ENCODE assay signal across 30 cellular contexts in genomic region chr16:65224994-65225393, GRCh38.
"Had no signal": no experiment of that assay in that cellular context is flagged by ENCODE, and none has a peak within 500 bp of the region (broad histone marks: within the 10 kb centered on the region; RNA-seq: fewer than 3 reads in every experiment).

No MANE protein-coding gene starts in this region.

- DNase-seq: activated CD4-positive, alpha-beta memory T cell treated with anti-CD3 and anti-CD28 coated beads for 36 hours; activated CD4-positive, alpha-beta T cell treated with anti-CD3 and anti-CD28 coated beads for 36 hours; activated CD4-positive, alpha-beta T cell treated with anti-CD3 and anti-CD28 coated beads, Interleukin-2, amount 10 ng/mL, durations not matched to agents 7 days and 5 days; activated CD8-positive, alpha-beta memory T cell treated with anti-CD3 and anti-CD28 coated beads, Interleukin-2, amount 50 U/mL, for 4 hours; activated gamma-delta T cell treated with Interleukin-2 at 50 U/mL for 16 hours; activated naive CD4-positive, alpha-beta T cell treated with anti-CD3 and anti-CD28 coated beads for 36 hours; activated T-cell treated with anti-CD3 and anti-CD28 coated beads for 4 hours; activated T-cell treated with anti-CD3 and anti-CD28 coated beads, Interleukin-2, amount 50 U/mL, for 4 hours; adrenal gland; caudate nucleus; cerebellar nuclear complex; MM.1S; NCI-H1105; NCI-H1436; NCI-H1694; NCI-H1930; NCI-H2081 treated with DMSO at 0.1 percent for 48 hours; NCI-H345; NCI-H524 treated with DMSO at 0.1 percent for 48 hours; SHP77; SJCRH30; T1000 had no signal

- H3K36me3 Mint-ChIP-seq: activated CD4-positive, alpha-beta memory T cell treated with anti-CD3 and anti-CD28 coated beads for 36 hours; activated naive CD4-positive, alpha-beta T cell treated with anti-CD3 and anti-CD28 coated beads, Interleukin-2, amount 50 U/mL, for 72 hours; brain had no signal

- H3K9me3 Mint-ChIP-seq: activated CD4-positive, alpha-beta memory T cell treated with anti-CD3 and anti-CD28 coated beads for 36 hours; activated naive CD4-positive, alpha-beta T cell treated with anti-CD3 and anti-CD28 coated beads for 36 hours; activated T-helper 1 cell treated with anti-CD3 and anti-CD28 coated beads, Interleukin-12 subunit alpha, Interleukin-12 subunit beta, Interleukin-2, Interleukin-4 antibody, amounts not matched to agents 30 ng/mL and 10 ng/mL and 1 ng/mL, durations not matched to agents 14 hours and 24 hours and 36 hours; brain had no signal

- H3K9ac ChIP-seq: KMS-11 had no signal

- H3K4me1 Mint-ChIP-seq: activated CD4-positive, alpha-beta T cell treated with anti-CD3 and anti-CD28 coated beads for 36 hours; activated CD4-positive, alpha-beta T cell treated with anti-CD3 and anti-CD28 coated beads, Interleukin-2, amount 10 ng/mL, durations not matched to agents 7 days and 5 days had no signal

- H3K9me3 ChIP-seq: adrenal gland, SJCRH30 had no signal

- H3K36me3 ChIP-seq: adrenal gland, SJCRH30 had no signal

- H3K4me2 ChIP-seq: KMS-11 had no signal

- H3K27me3 ChIP-seq: adrenal gland, SJCRH30 had no signal

- H3K4me1 ChIP-seq: adrenal gland had no signal

- FAIRE-seq: bronchial epithelial cell had no signal

- H3K27me3 Mint-ChIP-seq: activated CD4-positive, alpha-beta memory T cell treated with anti-CD3 and anti-CD28 coated beads for 36 hours; activated CD4-positive, alpha-beta T cell treated with anti-CD3 and anti-CD28 coated beads for 36 hours; activated CD4-positive, alpha-beta T cell treated with anti-CD3 and anti-CD28 coated beads, Interleukin-2, amount 10 ng/mL, durations not matched to agents 7 days and 5 days; brain had no signal

- H3K27ac Mint-ChIP-seq: activated CD4-positive, alpha-beta memory T cell treated with anti-CD3 and anti-CD28 coated beads for 36 hours; activated CD4-positive, alpha-beta T cell treated with anti-CD3 and anti-CD28 coated beads for 36 hours; activated CD4-positive, alpha-beta T cell treated with anti-CD3 and anti-CD28 coated beads, Interleukin-2, amount 10 ng/mL, durations not matched to agents 7 days and 5 days; activated naive CD4-positive, alpha-beta T cell treated with anti-CD3 and anti-CD28 coated beads for 36 hours; activated naive CD4-positive, alpha-beta T cell treated with anti-CD3 and anti-CD28 coated beads, Interleukin-2, amount 50 U/mL, for 72 hours; activated T-helper 1 cell treated with anti-CD3 and anti-CD28 coated beads, Interleukin-12 subunit alpha, Interleukin-12 subunit beta, Interleukin-2, Interleukin-4 antibody, amounts not matched to agents 30 ng/mL and 10 ng/mL and 1 ng/mL, durations not matched to agents 14 hours and 24 hours and 36 hours had no signal

- H3K4me3 Mint-ChIP-seq: activated CD4-positive, alpha-beta memory T cell treated with anti-CD3 and anti-CD28 coated beads for 36 hours; activated CD4-positive, alpha-beta T cell treated with anti-CD3 and anti-CD28 coated beads for 36 hours; activated CD4-positive, alpha-beta T cell treated with anti-CD3 and anti-CD28 coated beads, Interleukin-2, amount 10 ng/mL, durations not matched to agents 7 days and 5 days; activated naive CD4-positive, alpha-beta T cell treated with anti-CD3 and anti-CD28 coated beads for 36 hours; activated T-cell treated with anti-CD3 and anti-CD28 coated beads, Interleukin-2, amount 50 U/mL, for 4 hours; activated T-helper 1 cell treated with anti-CD3 and anti-CD28 coated beads, Interleukin-12 subunit alpha, Interleukin-12 subunit beta, Interleukin-2, Interleukin-4 antibody, amounts not matched to agents 30 ng/mL and 10 ng/mL and 1 ng/mL, durations not matched to agents 14 hours and 24 hours and 36 hours; brain had no signal

- ATAC-seq: activated CD4-positive, alpha-beta T cell treated with anti-CD3 and anti-CD28 coated beads for 36 hours; activated CD4-positive, CD25-positive, alpha-beta regulatory T cell treated with anti-CD3 and anti-CD28 coated beads, Interleukin-2, amount 50 U/mL, for 24 hours; activated naive CD4-positive, alpha-beta T cell treated with anti-CD3 and anti-CD28 coated beads, Interleukin-2, amount 50 U/mL, for 72 hours; activated T-cell treated with anti-CD3 and anti-CD28 coated beads, Interleukin-2, amount 50 U/mL, for 4 hours; Panc1 had no signal

- H3K27ac ChIP-seq: adrenal gland, KMS-11, SJCRH30, SK-N-MC had no signal

- H3K4me3 ChIP-seq: adrenal gland, SJCRH30, SK-N-MC had no signal
